In genomic region chr1:155128755-155129473, GRCh38 we compare ENCODE assay signal across 8 cellular contexts. TPM values are rescaled to one million over a fixed set of nuclear protein-coding genes. Genes with fewer than 3 reads are reported as not detected.
DNase-seq lines count a peak whose midpoint lies in the region; ATAC-seq and TF ChIP-seq lines count a peak whose summit lies in the region.

No MANE protein-coding gene starts in this region.

- H3K9me3 Mint-ChIP-seq in activated CD4-positive, alpha-beta T cell treated with anti-CD3 and anti-CD28 coated beads for 36 hours (ENCODE audit: low read depth) = no peaks in the 10 kb centered on the region
- no peaks in the 10 kb centered on the region for H3K9me3 Mint-ChIP-seq in stimulated activated effector memory CD8-positive, alpha-beta T cell treated with anti-CD3 and anti-CD28 coated beads, Interleukin-12 subunit alpha, Interleukin-12 subunit beta, amount 100 ng/mL, for 72 hours

- intact Hi-C loops in activated CD4-positive, alpha-beta T cell treated with anti-CD3 and anti-CD28 coated beads for 36 hours (cut with DNase I, micrococcal nuclease) = loop anchor here in 1 of 2 experiments (5.0 kb wide), 1 partner anchor 37 kb away; no protein-coding TSS in a partner anchor

- POLR2A ChIA-PET in activated CD4-positive, alpha-beta T cell treated with anti-CD3 and anti-CD28 coated beads for 36 hours (lab: Charles Lee) = interaction anchor here (0.7 to 0.8 kb wide), 2 partner anchors 44 to 731 kb away, joined by 3 read pairs; no protein-coding TSS in a partner anchor

- H3K4me3 ChIP-seq in astrocyte of the cerebellum (ENCODE audit: low read depth, low read length) (peak overlapping the region; percentile 46), kidney epithelial cell (ENCODE audit: low read depth, low read length) (peak overlapping the region; percentile 70)

- no peaks in the 10 kb centered on the region for H3K36me3 Mint-ChIP-seq in activated CD4-positive, alpha-beta T cell treated with anti-CD3 and anti-CD28 coated beads for 36 hours (ENCODE audit: low read depth)
- H3K36me3 Mint-ChIP-seq in stimulated activated effector memory CD8-positive, alpha-beta T cell treated with anti-CD3 and anti-CD28 coated beads, Interleukin-12 subunit alpha, Interleukin-12 subunit beta, amount 100 ng/mL, for 72 hours = peaks cover 6% of the 10 kb centered on the region

- peaks cover 32% of the 10 kb centered on the region for H3K4me1 Mint-ChIP-seq in activated CD4-positive, alpha-beta T cell treated with anti-CD3 and anti-CD28 coated beads for 36 hours
- H3K4me1 Mint-ChIP-seq in stimulated activated effector memory CD8-positive, alpha-beta T cell treated with anti-CD3 and anti-CD28 coated beads, Interleukin-12 subunit alpha, Interleukin-12 subunit beta, amount 100 ng/mL, for 72 hours = peaks cover 39% of the 10 kb centered on the region

- peaks cover 6% of the 10 kb centered on the region for H3K36me3 ChIP-seq in kidney epithelial cell (ENCODE audit: control insufficient read depth, insufficient read depth, low read length)

- CTCF ChIA-PET in activated CD4-positive, alpha-beta T cell treated with anti-CD3 and anti-CD28 coated beads for 36 hours (lab: Charles Lee) = interaction anchor here (0.6 to 3.4 kb wide), 9 partner anchors 37 to 735 kb away, joined by 3 to 10 read pairs (median 4); partner anchors contain the start of gene KRTCAP2

- no peak for TF ChIP-seq CTCF in astrocyte of the cerebellum (IDR thresholded peaks at IDR 0.05; ENCODE audit: low read depth, low read length, missing control alignments)
- TF ChIP-seq CTCF in kidney epithelial cell (IDR thresholded peaks at IDR 0.05; ENCODE audit: insufficient read depth, low read length, poor library complexity, severe bottlenecking) = no peak

- peaks cover 20% of the 10 kb centered on the region for H3K27me3 Mint-ChIP-seq in activated CD4-positive, alpha-beta T cell treated with anti-CD3 and anti-CD28 coated beads for 36 hours

- peak overlapping the region; percentile 55 for H3K27ac Mint-ChIP-seq in activated CD4-positive, alpha-beta T cell treated with anti-CD3 and anti-CD28 coated beads for 36 hours
- H3K27ac Mint-ChIP-seq in stimulated activated effector memory CD8-positive, alpha-beta T cell treated with anti-CD3 and anti-CD28 coated beads, Interleukin-12 subunit alpha, Interleukin-12 subunit beta, amount 100 ng/mL, for 72 hours = no peak overlapping the region

- no peak for ATAC-seq in activated CD4-positive, alpha-beta T cell treated with anti-CD3 and anti-CD28 coated beads for 36 hours
- ATAC-seq in stimulated activated effector memory CD8-positive, alpha-beta T cell treated with anti-CD3 and anti-CD28 coated beads, Interleukin-12 subunit alpha, Interleukin-12 subunit beta, amount 100 ng/mL, for 72 hours = no peak
- no peak for ATAC-seq in activated CD4-positive, CD25-positive, alpha-beta regulatory T cell treated with anti-CD3 and anti-CD28 coated beads, Interleukin-2, amount 50 U/mL, for 24 hours

- DNase-seq in activated CD4-positive, alpha-beta T cell treated with anti-CD3 and anti-CD28 coated beads for 36 hours = no peak
- DNase-seq in activated CD4-positive, alpha-beta T cell treated with anti-CD3 and anti-CD28 coated beads, Interleukin-2, amount 50 U/mL, for 4 hours = no peak
- no peak for DNase-seq in astrocyte of the cerebellum (ENCODE audit: low read depth)
- DNase-seq in kidney epithelial cell (ENCODE audit: low read depth) = no peak
- no peak for DNase-seq in stimulated activated effector memory CD8-positive, alpha-beta T cell treated with anti-CD3 and anti-CD28 coated beads, Interleukin-12 subunit alpha, Interleukin-12 subunit beta, amount 100 ng/mL, for 72 hours (ENCODE audit: low spot score in 2 of 2)
- DNase-seq in COR-L47 (lab: John Stamatoyannopoulos, UW) = no peak
- no peak for DNase-seq in NCI-H146 treated with DMSO at 0.1 percent for 48 hours (lab: John Stamatoyannopoulos, UW; ENCODE audit: unreplicated experiment)

- H3K27me3 ChIP-seq in kidney epithelial cell (ENCODE audit: control insufficient read depth, insufficient read depth, low read length) = no peaks in the 10 kb centered on the region

- H3K4me3 Mint-ChIP-seq in activated CD4-positive, alpha-beta T cell treated with anti-CD3 and anti-CD28 coated beads for 36 hours = peak overlapping the region; percentile 66
- peak overlapping the region; percentile 83 for H3K4me3 Mint-ChIP-seq in stimulated activated effector memory CD8-positive, alpha-beta T cell treated with anti-CD3 and anti-CD28 coated beads, Interleukin-12 subunit alpha, Interleukin-12 subunit beta, amount 100 ng/mL, for 72 hours

- in situ Hi-C loops in astrocyte of the cerebellum (cut with HindIII; ENCODE audit: low sequenced_read_pairs) = no loop called here

RNA-seq across cellular contexts. Expression of gene EFNA1, which starts 1.2 kb away (rescaled TPM):
- 1 to 10 TPM in 1 of 2 experiments, under 1 TPM in 1; 0.82 to 1.1 TPM for total RNA-seq in activated CD4-positive, alpha-beta T cell treated with anti-CD3 and anti-CD28 coated beads for 36 hours
- 126 and 166 TPM in 2 replicates for total RNA-seq in kidney epithelial cell

RNA-seq across cellular contexts. Expression of gene SLC50A1, which starts 6.7 kb away (rescaled TPM):
- total RNA-seq in activated CD4-positive, alpha-beta T cell treated with anti-CD3 and anti-CD28 coated beads for 36 hours = 10 to 100 TPM; 50.2 to 58.0 TPM
- total RNA-seq in kidney epithelial cell = 26.6 and 28.7 TPM in 2 replicates

RNA-seq across cellular contexts. Expression of gene DPM3, which starts 11.4 kb away (rescaled TPM):
- total RNA-seq in activated CD4-positive, alpha-beta T cell treated with anti-CD3 and anti-CD28 coated beads for 36 hours = 10 to 100 TPM; 29.8 to 34.3 TPM
- total RNA-seq in kidney epithelial cell = 36.4 and 74.9 TPM in 2 replicates

RNA-seq across cellular contexts. Expression of gene KRTCAP2, which starts 44.2 kb away (rescaled TPM):
- 100 to 1,000 TPM; 125 to 300 TPM for total RNA-seq in activated CD4-positive, alpha-beta T cell treated with anti-CD3 and anti-CD28 coated beads for 36 hours
- total RNA-seq in kidney epithelial cell = 207 and 241 TPM in 2 replicates

RNA-seq across cellular contexts. Expression of gene TRIM46, which starts 44.7 kb away (rescaled TPM):
- 1 to 10 TPM; 6.3 to 6.9 TPM for total RNA-seq in activated CD4-positive, alpha-beta T cell treated with anti-CD3 and anti-CD28 coated beads for 36 hours
- 7.1 and 9.1 TPM in 2 replicates for total RNA-seq in kidney epithelial cell

Comparison
In these comparisons a context has a peak if more than half of its experiments do, and no peak if none do; other contexts are left out.
1. RNA of gene EFNA1, which starts 1.2 kb away (total RNA-seq): 126 to 166 TPM in kidney epithelial cell; 0.82 to 1.1 TPM in activated CD4-positive, alpha-beta T cell treated with anti-CD3 and anti-CD28 coated beads for 36 hours; every median in the first group is over 10 times any median in the second.